ENCODE assay signal across 21 cellular contexts in genomic region chr5:91487420-91487819, GRCh38.
"Had no signal": no experiment of that assay in that cellular context is flagged by ENCODE, and none has a peak within 500 bp of the region (broad histone marks: within the 10 kb centered on the region; RNA-seq: fewer than 3 reads in every experiment).

No MANE protein-coding gene starts in this region.

- FAIRE-seq: astrocyte, endothelial cell of umbilical vein, urothelium cell line had no signal

- H3K4me3 ChIP-seq: breast epithelium, esophagus muscularis mucosa, gastroesophageal sphincter, heart left ventricle, mucosa of descending colon, prostate gland, tibial nerve had no signal

- H3K27ac ChIP-seq: breast epithelium, esophagus muscularis mucosa, gastroesophageal sphincter, heart left ventricle, prostate gland, tibial nerve, WERI-Rb-1 had no signal

- H3K36me3 ChIP-seq: breast epithelium, esophagus muscularis mucosa, gastroesophageal sphincter, heart left ventricle, prostate gland, tibial nerve, WERI-Rb-1 had no signal

- H3K4me1 ChIP-seq: breast epithelium, esophagus muscularis mucosa, gastroesophageal sphincter, prostate gland had no signal

- H3K9me3 ChIP-seq: breast epithelium, esophagus muscularis mucosa, gastroesophageal sphincter, heart left ventricle, mucosa of descending colon, prostate gland, tibial nerve had no signal

- ATAC-seq: activated CD4-positive, alpha-beta T cell treated with anti-CD3 and anti-CD28 coated beads for 36 hours; gastroesophageal sphincter; heart left ventricle; left ventricle myocardium superior; mucosa of descending colon; right cardiac atrium had no signal

- H3K27me3 ChIP-seq: breast epithelium, esophagus muscularis mucosa, gastroesophageal sphincter, heart left ventricle, tibial nerve had no signal

- DNase-seq: activated CD4-positive, alpha-beta T cell treated with anti-CD3 and anti-CD28 coated beads for 36 hours; activated CD4-positive, alpha-beta T cell treated with anti-CD3 and anti-CD28 coated beads, Interleukin-2, amount 50 U/mL, for 48 hours; activated gamma-delta T cell; cerebellar nuclear complex; cortex of kidney; effector CD8-positive, alpha-beta T cell; heart left ventricle; kidney glomerular epithelial cell; left ventricle myocardium superior; mucosa of descending colon; naive B cell; right cardiac atrium; WERI-Rb-1 had no signal
